Comparison of ENCODE assay signal across 9 cellular contexts in genomic region chr2:164621761-164622105, GRCh38. TPM values are rescaled to one million over a fixed set of nuclear protein-coding genes. Genes with fewer than 3 reads are reported as not detected.
DNase-seq lines count a peak whose midpoint lies in the region; ATAC-seq, FAIRE-seq and TF ChIP-seq lines count a peak whose summit lies in the region.
"Had no signal": no experiment of that assay in that cellular context is flagged by ENCODE, and none has a peak within 500 bp of the region (broad histone marks: within the 10 kb centered on the region; RNA-seq: fewer than 3 reads in every experiment).

No MANE protein-coding gene starts in this region.

- TF ChIP-seq CTCF in heart right ventricle (IDR thresholded peaks at IDR 0.05) (no peak), mammary epithelial cell (conservative IDR thresholded peaks at IDR 0.05 in 1 of 2, IDR thresholded peaks at IDR 0.05 in 1 of 2; ENCODE audit: extremely low read depth in 1 of 2, insufficient read depth in 1 of 2, low read depth in 1 of 2, low read length in 2 of 2) (no peak), vagina (IDR thresholded peaks at IDR 0.05) (no peak)

- H4K8ac ChIP-seq in mesendoderm (ENCODE audit: low read depth, low read length): no peak overlapping the region

- H4K5ac ChIP-seq in mesendoderm (ENCODE audit: low read length): no peak overlapping the region

- no TSS peak for BruUV-seq in mammary epithelial cell (replicated peaks; lab: Mats Ljungman, UMichigan)

- H3K23ac ChIP-seq in mesendoderm (ENCODE audit: low read length): no peak overlapping the region

- peak overlapping the region; percentile 26 for H3K4ac ChIP-seq in mesendoderm (ENCODE audit: low read depth, low read length)

- dilution Hi-C loops in mammary epithelial cell (cut with HindIII; ENCODE audit: low sequenced_read_pairs): no loop called here

- no peak overlapping the region for H2BK15ac ChIP-seq in mesendoderm (replicated peaks; ENCODE audit: low read depth)

- H2BK5ac ChIP-seq in mesendoderm (ENCODE audit: low read length): no peak overlapping the region

- intact Hi-C loops in heart right ventricle (cut with DNase I) (no loop called here), Right ventricle myocardium inferior (cut with DNase I) (loop anchor here (2.0 kb wide), 1 partner anchor 41 kb away; no protein-coding TSS in a partner anchor), mammary epithelial cell (cut with micrococcal nuclease) (loop anchor here (5.0 to 10.0 kb wide), 2 partner anchors 36 to 93 kb away; no protein-coding TSS in a partner anchor), vagina (cut with DNase I) (no loop called here)

- ATAC-seq in heart right ventricle (peak in 2 of 8 donors; percentile 15 to 35), Right ventricle myocardium inferior (no peak)

- in situ Hi-C loops in mammary epithelial cell (cut with MboI; ENCODE audit: low sequenced_read_pairs in 2 of 2): no loop called here

- H2BK120ac ChIP-seq in mesendoderm (ENCODE audit: low read depth, low read length): peak overlapping the region; percentile 55

- H3K79me1 ChIP-seq in mesendoderm (ENCODE audit: low read length): no peaks in the 10 kb centered on the region

- FAIRE-seq in urothelium cell line (lab: Jason Lieb, UNC): no peak

- H3K9me3 ChIP-seq in heart right ventricle: no peaks in the 10 kb centered on the region
- H3K9me3 ChIP-seq in mammary epithelial cell (replicated peaks; ENCODE audit: insufficient read depth, low read length): no peaks in the 10 kb centered on the region
- no peaks in the 10 kb centered on the region for H3K9me3 ChIP-seq in vagina

- no peak for TF ChIP-seq POLR2A in vagina (IDR thresholded peaks at IDR 0.05)

- H3K36me3 ChIP-seq in heart right ventricle (no peaks in the 10 kb centered on the region), mammary epithelial cell (ENCODE audit: insufficient read depth, low read length) (peaks cover 2% of the 10 kb centered on the region), mesendoderm (ENCODE audit: control insufficient read depth, insufficient read depth, low read length) (no peaks in the 10 kb centered on the region), vagina (no peaks in the 10 kb centered on the region)

- H3K27me3 ChIP-seq in heart right ventricle (peaks cover 0 to 37% (median 0%) of the 10 kb centered on the region in 7 donors), mammary epithelial cell (ENCODE audit: insufficient read depth, low read length) (no peaks in the 10 kb centered on the region), mesendoderm (ENCODE audit: insufficient read depth, low read length, poor library complexity) (no peaks in the 10 kb centered on the region), vagina (no peaks in the 10 kb centered on the region)

- peak overlapping the region in 2 of 10 donors; percentile 67 to 78 for H3K27ac ChIP-seq in heart right ventricle
- peak overlapping the region; percentile 65 for H3K27ac ChIP-seq in mammary epithelial cell (ENCODE audit: insufficient read depth, low read depth, low read length)
- peak overlapping the region; percentile 59 for H3K27ac ChIP-seq in mesendoderm (ENCODE audit: low read depth, low read length)
- no peak overlapping the region for H3K27ac ChIP-seq in vagina

- H3K9ac ChIP-seq in mammary epithelial cell (ENCODE audit: insufficient read depth, low read length) (peak overlapping the region; percentile 49), mesendoderm (ENCODE audit: low read length) (peak overlapping the region; percentile 80)

- H3K4me3 ChIP-seq in heart right ventricle (peak overlapping the region; percentile 38 to 77 (median 69)), mammary epithelial cell (replicated peaks in 1 of 3; ENCODE audit: insufficient read depth in 1 of 3, low read depth in 2 of 3, low read length in 3 of 3) (peak overlapping the region; percentile 43 to 87 (median 78)), mesendoderm (ENCODE audit: low read length) (peak overlapping the region; percentile 53), vagina (peak overlapping the region; percentile 56 to 68)

- H3K79me2 ChIP-seq in mammary epithelial cell (ENCODE audit: insufficient read depth, low read length) (no peaks in the 10 kb centered on the region), mesendoderm (ENCODE audit: control insufficient read depth, insufficient read depth, low read length) (no peaks in the 10 kb centered on the region)

- 5 to 11% methylated on average over 10 to 14 of the region's 14 CpGs for WGBS in heart right ventricle, 2 donors
- WGBS in mammary epithelial cell (ENCODE audit: low coverage, missing lambda C conversion rate): 3% methylated on average over 14 of the region's 14 CpGs
- WGBS in mesendoderm (ENCODE audit: extremely low coverage, insufficient coverage, low lambda C conversion rate): no CpG with 5 or more reads among the region's 14 CpGs

- H4K20me1 ChIP-seq in mammary epithelial cell (ENCODE audit: insufficient read depth, low read length): no peaks in the 10 kb centered on the region

- no peak overlapping the region for H2AK5ac ChIP-seq in mesendoderm (ENCODE audit: low read length)

- H2AFZ ChIP-seq in mammary epithelial cell (ENCODE audit: low read depth, low read length): peak overlapping the region; percentile 93

- peak overlapping the region; percentile 87 for H3K56ac ChIP-seq in mesendoderm (ENCODE audit: low read length)

- CTCF ChIA-PET in mammary epithelial cell (lab: Charles Lee; ENCODE audit: low non-redundant PET): no interaction called here

- H3K4me2 ChIP-seq in mammary epithelial cell (ENCODE audit: insufficient read depth, low read depth, low read length) (peak overlapping the region; percentile 85), mesendoderm (ENCODE audit: low read length) (peak overlapping the region; percentile 49)

- H3K4me1 ChIP-seq in heart right ventricle (peaks cover 0 to 16% (median 0%) of the 10 kb centered on the region in 9 donors), mammary epithelial cell (ENCODE audit: insufficient read depth, low read length) (peaks cover 23% of the 10 kb centered on the region), mesendoderm (ENCODE audit: control insufficient read depth, low read depth, low read length) (peaks cover 5% of the 10 kb centered on the region), vagina (peaks cover 5% of the 10 kb centered on the region)

- DNase-seq in heart right ventricle (no peak), Right ventricle myocardium inferior (ENCODE audit: missing footprints) (no peak), mammary epithelial cell (peak; percentile 5), mesendoderm (peak; percentile 61), vagina (ENCODE audit: extremely low spot score in 2 of 2) (no peak), urothelium cell line (ENCODE audit: low spot score) (no peak), A172 (ENCODE audit: low spot score) (no peak), dermis blood vessel endothelial cell (no peak)
- DNase-seq: NCI-H2107 had no signal

- H3K18ac ChIP-seq in mesendoderm (ENCODE audit: low read length): peak overlapping the region; percentile 91

RNA-seq across cellular contexts. Expression of gene GRB14, which starts 0.5 kb away (rescaled TPM):
- total RNA-seq in heart right ventricle: 10 to 100 TPM in 5 of 10 donors, 1 to 10 TPM in 5; 3.8 to 25.8 (median 9.2) TPM
- polyA plus RNA-seq in heart right ventricle: 100 to 1,000 TPM in 1 of 2 donors, 1 to 10 TPM in 1; 4.5 to 112 TPM
- 22.1 TPM for total RNA-seq in Right ventricle myocardium inferior
- total RNA-seq in mammary epithelial cell: 1 to 10 TPM; 7.3 to 9.8 TPM
- polyA plus RNA-seq in mammary epithelial cell: 3.8 TPM
- 27.6 TPM for polyA minus RNA-seq in mammary epithelial cell
- 31.1 TPM for polyA plus RNA-seq in mesendoderm (2013, experiment 1 of 2)
- polyA plus RNA-seq in mesendoderm (2013, experiment 2 of 2): 30.3 TPM
- 2.7 TPM for total RNA-seq in vagina
- total RNA-seq in A172 (2014; rRNA removed; shearing (Covaris generic)): 0.10 and 0.17 TPM in 2 replicates
- 0.51 and 2.3 TPM in 2 replicates for total RNA-seq in dermis blood vessel endothelial cell

Comparison
In these comparisons a context has a peak if more than half of its experiments do, and no peak if none do; other contexts are left out.
1. intact Hi-C loops: an anchor here in Right ventricle myocardium inferior (2.0 kb wide) and mammary epithelial cell (5.0 to 10.0 kb wide); none called in heart right ventricle and vagina.
2. DNase-seq: peak in mammary epithelial cell (single experiment) and mesendoderm (single experiment); none in heart right ventricle (0 of 2), Right ventricle myocardium inferior (single experiment), vagina (0 of 2), urothelium cell line (single experiment), A172 (single experiment) and dermis blood vessel endothelial cell (single experiment).
3. Peak in every context shown above with its lines, with median percentiles within 50 percentile points of each other: H3K4me3 ChIP-seq.